ENCODE assay signal across 13 cellular contexts in the genomic region with DNA sequence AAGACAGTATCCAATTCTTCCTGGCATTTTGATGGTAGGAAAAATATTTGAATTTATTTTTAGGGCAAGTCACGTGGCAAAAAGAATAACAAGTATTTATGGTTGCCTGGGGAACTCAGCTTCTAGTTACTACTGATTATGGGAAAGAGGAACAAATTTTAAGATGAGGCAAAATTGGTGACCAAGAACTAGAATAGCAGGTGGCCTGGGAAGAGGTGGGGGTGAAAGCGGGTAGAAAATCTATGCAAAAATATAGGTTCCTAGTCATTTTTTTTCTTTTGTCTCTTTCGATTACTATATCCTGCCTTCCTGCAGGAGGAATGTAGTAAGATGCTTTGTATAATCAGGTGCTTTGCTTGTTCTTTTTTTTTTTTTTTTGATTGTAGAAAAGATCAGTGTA. TPM values are rescaled to one million over a fixed set of nuclear protein-coding genes. Genes with fewer than 3 reads are reported as not detected.
DNase-seq lines count a peak whose midpoint lies in the region; ATAC-seq and TF ChIP-seq lines count a peak whose summit lies in the region.
"Had no signal": no experiment of that assay in that cellular context is flagged by ENCODE, and none has a peak within 500 bp of the region (broad histone marks: within the 10 kb centered on the region; RNA-seq: fewer than 3 reads in every experiment).

No MANE protein-coding gene starts in this region.

- no peaks in the 10 kb centered on the region for H3K4me1 ChIP-seq in hepatocyte (ENCODE audit: insufficient read depth)

- no peaks in the 10 kb centered on the region for H3K9me3 Mint-ChIP-seq in activated CD4-positive, alpha-beta memory T cell treated with anti-CD3 and anti-CD28 coated beads for 36 hours
- peaks cover 8% of the 10 kb centered on the region for H3K9me3 Mint-ChIP-seq in activated CD4-positive, alpha-beta memory T cell treated with anti-CD3 and anti-CD28 coated beads, Interleukin-2, amount 10 ng/mL, durations not matched to agents 7 days and 5 days
- H3K9me3 Mint-ChIP-seq in stimulated activated memory B cell treated with anti-CD40 and anti-IgM and Interleukin-4, amounts not matched to agents 10 μg/mL and 1 μg/mL and 100 μg/mL, for 72 hours, result no peaks in the 10 kb centered on the region

- no peak overlapping the region for H3K4me3 ChIP-seq in hepatocyte
- H3K4me3 ChIP-seq: adrenal gland had no signal

- H3K4me2 ChIP-seq in hepatocyte, result no peak overlapping the region

- ATAC-seq in HG02610 (IDR thresholded peaks at IDR 0.05; ENCODE audit: unreplicated experiment) (peak; percentile 44), HG03460 (IDR thresholded peaks at IDR 0.05; ENCODE audit: unreplicated experiment) (peak; percentile 59)
- peak; percentile 84 for ATAC-seq in stimulated activated memory B cell treated with anti-CD40 and anti-IgM and Interleukin-4, amounts not matched to agents 10 μg/mL and 1 μg/mL and 100 μg/mL, for 72 hours
- ATAC-seq: left cardiac atrium had no signal

- H3K9me2 ChIP-seq in hepatocyte (replicated peaks; ENCODE audit: insufficient read depth), result no peaks in the 10 kb centered on the region

- H3K4me3 Mint-ChIP-seq in activated CD4-positive, alpha-beta memory T cell treated with anti-CD3 and anti-CD28 coated beads for 36 hours, result no peak overlapping the region
- H3K4me3 Mint-ChIP-seq in activated CD4-positive, alpha-beta memory T cell treated with anti-CD3 and anti-CD28 coated beads, Interleukin-2, amount 10 ng/mL, durations not matched to agents 7 days and 5 days, result no peak overlapping the region
- peak overlapping the region; percentile 2 for H3K4me3 Mint-ChIP-seq in stimulated activated memory B cell treated with anti-CD40 and anti-IgM and Interleukin-4, amounts not matched to agents 10 μg/mL and 1 μg/mL and 100 μg/mL, for 72 hours

- H3K27ac ChIP-seq in hepatocyte, result no peak overlapping the region
- H3K27ac ChIP-seq: adrenal gland, epithelial cell of prostate had no signal

- no peaks in the 10 kb centered on the region for H3K27me3 ChIP-seq in hepatocyte
- H3K27me3 ChIP-seq: adrenal gland had no signal

- TF ChIP-seq CTCF in hepatocyte (IDR thresholded peaks at IDR 0.05; ENCODE audit: poor library complexity), result no peak

- intact Hi-C loops in activated CD4-positive, alpha-beta memory T cell treated with anti-CD3 and anti-CD28 coated beads for 36 hours (cut with micrococcal nuclease), result no loop called here

- POLR2A ChIA-PET in activated CD4-positive, alpha-beta memory T cell treated with anti-CD3 and anti-CD28 coated beads for 36 hours (lab: Charles Lee), result no interaction called here
- POLR2A ChIA-PET in activated CD4-positive, alpha-beta memory T cell treated with anti-CD3 and anti-CD28 coated beads, Interleukin-2, amount 10 ng/mL, durations not matched to agents 7 days and 5 days (lab: Charles Lee), result interaction anchor here (1.9 to 2.3 kb wide), 2 partner anchors 25 to 49 kb away, joined by 11 to 13 read pairs; no protein-coding TSS in a partner anchor

- no peak overlapping the region for H3K27ac Mint-ChIP-seq in activated CD4-positive, alpha-beta memory T cell treated with anti-CD3 and anti-CD28 coated beads for 36 hours
- H3K27ac Mint-ChIP-seq in activated CD4-positive, alpha-beta memory T cell treated with anti-CD3 and anti-CD28 coated beads, Interleukin-2, amount 10 ng/mL, durations not matched to agents 7 days and 5 days, result no peak overlapping the region
- peak overlapping the region; percentile 91 for H3K27ac Mint-ChIP-seq in stimulated activated memory B cell treated with anti-CD40 and anti-IgM and Interleukin-4, amounts not matched to agents 10 μg/mL and 1 μg/mL and 100 μg/mL, for 72 hours

- no peaks in the 10 kb centered on the region for H3K36me3 ChIP-seq in hepatocyte (replicated peaks; ENCODE audit: insufficient read depth, low read depth)
- H3K36me3 ChIP-seq: adrenal gland had no signal

- peak; percentile 14 for DNase-seq in activated CD4-positive, alpha-beta memory T cell treated with anti-CD3 and anti-CD28 coated beads for 36 hours
- DNase-seq in activated CD4-positive, alpha-beta memory T cell treated with anti-CD3 and anti-CD28 coated beads, Interleukin-2, amount 10 ng/mL, durations not matched to agents 7 days and 5 days, result no peak
- DNase-seq in LoVo (ENCODE audit: low spot score) (no peak), EL (no peak), hepatocyte (ENCODE audit: low spot score) (no peak)
- DNase-seq: adrenal gland, IMR-90, left cardiac atrium, NCI-H748 treated with DMSO at 0.1 percent for 48 hours had no signal

- CTCF ChIA-PET in activated CD4-positive, alpha-beta memory T cell treated with anti-CD3 and anti-CD28 coated beads for 36 hours (lab: Charles Lee), result no interaction called here
- CTCF ChIA-PET in activated CD4-positive, alpha-beta memory T cell treated with anti-CD3 and anti-CD28 coated beads, Interleukin-2, amount 10 ng/mL, durations not matched to agents 7 days and 5 days (lab: Charles Lee), result interaction anchor here (0.7 to 7.1 kb wide), 3 partner anchors 50 to 90 kb away, joined by 3 to 30 read pairs (median 6); partner anchors contain the start of gene TCTN3

- no peaks in the 10 kb centered on the region for H4K20me1 ChIP-seq in hepatocyte (ENCODE audit: insufficient read depth, poor library complexity, severe bottlenecking)

- 85% methylated on average over 3 of the region's 3 CpGs for WGBS in hepatocyte (ENCODE audit: low lambda C conversion rate, missing lambda C conversion rate)

- H3K9me3 ChIP-seq in hepatocyte (ENCODE audit: low read depth), result no peaks in the 10 kb centered on the region
- H3K9me3 ChIP-seq: adrenal gland had no signal

- H3K4me1 Mint-ChIP-seq in activated CD4-positive, alpha-beta memory T cell treated with anti-CD3 and anti-CD28 coated beads for 36 hours (ENCODE audit: low read depth), result no peaks in the 10 kb centered on the region
- peaks cover 60% of the 10 kb centered on the region for H3K4me1 Mint-ChIP-seq in activated CD4-positive, alpha-beta memory T cell treated with anti-CD3 and anti-CD28 coated beads, Interleukin-2, amount 10 ng/mL, durations not matched to agents 7 days and 5 days
- H3K4me1 Mint-ChIP-seq in stimulated activated memory B cell treated with anti-CD40 and anti-IgM and Interleukin-4, amounts not matched to agents 10 μg/mL and 1 μg/mL and 100 μg/mL, for 72 hours, result peaks cover 98% of the 10 kb centered on the region

- no peaks in the 10 kb centered on the region for H3K36me3 Mint-ChIP-seq in activated CD4-positive, alpha-beta memory T cell treated with anti-CD3 and anti-CD28 coated beads for 36 hours
- peaks cover 6% of the 10 kb centered on the region for H3K36me3 Mint-ChIP-seq in activated CD4-positive, alpha-beta memory T cell treated with anti-CD3 and anti-CD28 coated beads, Interleukin-2, amount 10 ng/mL, durations not matched to agents 7 days and 5 days (ENCODE audit: low read depth)
- peaks cover 60% of the 10 kb centered on the region for H3K36me3 Mint-ChIP-seq in stimulated activated memory B cell treated with anti-CD40 and anti-IgM and Interleukin-4, amounts not matched to agents 10 μg/mL and 1 μg/mL and 100 μg/mL, for 72 hours

- H3K79me2 ChIP-seq in hepatocyte, result no peaks in the 10 kb centered on the region

- H3K27me3 Mint-ChIP-seq in activated CD4-positive, alpha-beta memory T cell treated with anti-CD3 and anti-CD28 coated beads for 36 hours, result peaks cover 18% of the 10 kb centered on the region
- peaks cover 13% of the 10 kb centered on the region for H3K27me3 Mint-ChIP-seq in activated CD4-positive, alpha-beta memory T cell treated with anti-CD3 and anti-CD28 coated beads, Interleukin-2, amount 10 ng/mL, durations not matched to agents 7 days and 5 days
- H3K27me3 Mint-ChIP-seq in stimulated activated memory B cell treated with anti-CD40 and anti-IgM and Interleukin-4, amounts not matched to agents 10 μg/mL and 1 μg/mL and 100 μg/mL, for 72 hours, result no peaks in the 10 kb centered on the region

- H2AFZ ChIP-seq in hepatocyte, result no peak overlapping the region

RNA-seq across cellular contexts. Expression of gene ENTPD1, which starts 27.8 kb away (rescaled TPM):
- total RNA-seq in activated CD4-positive, alpha-beta memory T cell treated with anti-CD3 and anti-CD28 coated beads for 36 hours, result 1 to 10 TPM; 2.5 to 2.8 TPM
- total RNA-seq in activated CD4-positive, alpha-beta memory T cell treated with anti-CD3 and anti-CD28 coated beads, Interleukin-2, amount 10 ng/mL, durations not matched to agents 7 days and 5 days, result 10 to 100 TPM; 29.7 to 33.3 TPM
- total RNA-seq in hepatocyte, result 6.2 and 8.9 TPM in 2 replicates
- 1.5 and 4.1 TPM in 2 replicates for polyA plus RNA-seq in hepatocyte
- polyA plus RNA-seq: IMR-90 had no signal
